Comparison of ENCODE assay signal across 12 cellular contexts in the genomic region with DNA sequence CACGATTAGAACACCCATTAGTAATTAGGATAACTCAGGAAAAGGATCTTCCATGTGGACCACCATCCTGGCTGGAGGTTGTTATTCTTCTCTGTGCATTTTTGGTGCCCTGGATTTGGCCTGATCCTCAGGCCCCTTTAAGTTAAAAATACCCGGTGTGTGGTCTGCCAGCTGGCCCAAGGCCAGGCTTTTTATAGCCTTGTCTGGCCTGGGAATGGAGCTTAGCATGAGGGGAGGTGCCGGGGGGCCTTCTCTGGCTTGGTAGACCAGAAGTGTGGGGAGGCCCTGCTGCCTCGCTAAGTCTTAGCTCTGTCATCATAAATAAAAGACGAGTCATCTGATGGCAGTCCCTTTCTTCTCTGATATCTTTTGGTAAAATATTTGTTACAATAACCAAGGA.
A peak's percentile ranks its signal among the peaks of the same experiment; 100 is the strongest.
DNase-seq lines count a peak whose midpoint lies in the region; ATAC-seq and TF ChIP-seq lines count a peak whose summit lies in the region.
"Had no signal": no experiment of that assay in that cellular context is flagged by ENCODE, and none has a peak within 500 bp of the region (broad histone marks: within the 10 kb centered on the region; RNA-seq: fewer than 3 reads in every experiment).

No MANE protein-coding gene starts in this region.

- no peak for ATAC-seq in GM21381 (IDR thresholded peaks at IDR 0.05; ENCODE audit: unreplicated experiment)
- no peak for ATAC-seq in HG03342 (IDR thresholded peaks at IDR 0.05; ENCODE audit: unreplicated experiment)
- ATAC-seq in HG03565 (IDR thresholded peaks at IDR 0.05; ENCODE audit: unreplicated experiment): no peak
- ATAC-seq: mucosa of descending colon had no signal

- H3K27ac ChIP-seq in cingulate gyrus (ENCODE audit: low read depth, low read length): peak overlapping the region; percentile 1
- H3K27ac ChIP-seq in parathyroid adenoma: no peak overlapping the region

- no peak overlapping the region for H3K4me3 ChIP-seq in parathyroid adenoma (ENCODE audit: low read depth, low read length)
- H3K4me3 ChIP-seq: mucosa of descending colon had no signal

- H3K79me2 ChIP-seq in parathyroid adenoma: peaks cover 81% of the 10 kb centered on the region

- peak; percentile 27 for DNase-seq in ELR (ENCODE audit: low read depth)
- DNase-seq in NCI-H2171 treated with DMSO at 0.1 percent for 48 hours (lab: John Stamatoyannopoulos, UW): peak; percentile 44
- no peak for DNase-seq in GOT3 (lab: John Stamatoyannopoulos, UW)
- DNase-seq: activated CD4-positive, alpha-beta T cell treated with anti-CD3 and anti-CD28 coated beads for 4 hours; H7; mucosa of descending colon had no signal

- peaks cover 39% of the 10 kb centered on the region for H3K4me1 ChIP-seq in parathyroid adenoma

- no peaks in the 10 kb centered on the region for H3K9me3 ChIP-seq in parathyroid adenoma (ENCODE audit: control insufficient read depth, low read length)
- H3K9me3 ChIP-seq: mucosa of descending colon had no signal

- no peaks in the 10 kb centered on the region for H3K36me3 ChIP-seq in parathyroid adenoma (ENCODE audit: control insufficient read depth, insufficient read depth, low read length)

- no peak overlapping the region for H2AFZ ChIP-seq in parathyroid adenoma

- H3K4me2 ChIP-seq in parathyroid adenoma (ENCODE audit: low read length): peak overlapping the region; percentile 31

- TF ChIP-seq CTCF in parathyroid adenoma (IDR thresholded peaks at IDR 0.05): no peak

- no peak overlapping the region for H3K9ac ChIP-seq in parathyroid adenoma

- no peaks in the 10 kb centered on the region for H3K27me3 ChIP-seq in parathyroid adenoma (ENCODE audit: control insufficient read depth, insufficient read depth, low read length)
- H3K27me3 ChIP-seq: dorsolateral prefrontal cortex had no signal
